10 cellular contexts compared by ENCODE assay signal in genomic region chr1:166133276-166133841, GRCh38. TPM values are rescaled to one million over a fixed set of nuclear protein-coding genes. Genes with fewer than 3 reads are reported as not detected.
DNase-seq lines count a peak whose midpoint lies in the region; TF ChIP-seq lines count a peak whose summit lies in the region.
"Had no signal": no experiment of that assay in that cellular context is flagged by ENCODE, and none has a peak within 500 bp of the region (broad histone marks: within the 10 kb centered on the region; RNA-seq: fewer than 3 reads in every experiment).

No MANE protein-coding gene starts in this region.

- H3K9me3 Mint-ChIP-seq in mesothelial cell of epicardium = no peaks in the 10 kb centered on the region

- TF ChIP-seq CTCF in GM10248 (IDR thresholded peaks at IDR 0.05; ENCODE audit: control extremely low read depth, extremely low read depth, low read depth, missing control alignments) = peak; percentile 13
- TF ChIP-seq CTCF in astrocyte of the spinal cord (IDR thresholded peaks at IDR 0.05; ENCODE audit: low read depth, low read length) = peak; percentile 41
- TF ChIP-seq CTCF in mesothelial cell of epicardium (IDR thresholded peaks at IDR 0.05; ENCODE audit: unreplicated experiment) = peak; percentile 56

- no peaks in the 10 kb centered on the region for H3K36me3 Mint-ChIP-seq in mesothelial cell of epicardium

- H3K27me3 Mint-ChIP-seq in mesothelial cell of epicardium (ENCODE audit: low read depth) = peaks cover 29% of the 10 kb centered on the region

- POLR2A ChIA-PET in GM10248 (lab: Yijun Ruan, JAX) = no interaction called here

- CTCF ChIA-PET in GM10248 (lab: Yijun Ruan, JAX) = interaction anchor here (0.9 to 1.9 kb wide), 7 partner anchors 8 to 345 kb away, joined by 3 to 6 read pairs (median 4); no protein-coding TSS in a partner anchor

- no peak overlapping the region for H3K4me3 Mint-ChIP-seq in mesothelial cell of epicardium

- in situ Hi-C loops in KBM-7 (cut with MboI; ENCODE audit: low pct_unique_long_range_greater_than_20kb, low sequenced_read_pairs) = no loop called here
- in situ Hi-C loops in astrocyte of the spinal cord (cut with HindIII; ENCODE audit: low sequenced_read_pairs) = no loop called here

- peak; percentile 22 for DNase-seq in GM10248 (ENCODE audit: extremely low spot score)
- DNase-seq in KBM-7 = peak; percentile 39
- peak; percentile 4 for DNase-seq in astrocyte of the spinal cord (ENCODE audit: low read depth, low spot score)
- no peak for DNase-seq in mesothelial cell of epicardium (ENCODE audit: low spot score in 2 of 2, unreplicated experiment in 2 of 2)
- DNase-seq in DMS153 (lab: John Stamatoyannopoulos, UW) = no peak
- no peak for DNase-seq in NCI-H146 treated with DMSO at 0.1 percent for 48 hours (lab: John Stamatoyannopoulos, UW; ENCODE audit: unreplicated experiment)
- no peak for DNase-seq in NCI-H446 (lab: John Stamatoyannopoulos, UW)
- DNase-seq: activated CD4-positive, alpha-beta T cell treated with anti-CD3 and anti-CD28 coated beads for 1 hour; cerebellar nuclear complex; NCI-H2171 treated with DMSO at 0.1 percent for 48 hours had no signal

- H3K4me3 ChIP-seq in astrocyte of the spinal cord (ENCODE audit: low read depth, low read length) = no peak overlapping the region

- no peaks in the 10 kb centered on the region for H3K4me1 Mint-ChIP-seq in mesothelial cell of epicardium

- no peak overlapping the region for H3K27ac Mint-ChIP-seq in mesothelial cell of epicardium

RNA-seq across cellular contexts. Expression of gene FAM78B, which starts 33.4 kb away (rescaled TPM):
- 0.07 to 0.16 TPM in 2 of 3 replicates, not detected in the other for total RNA-seq in mesothelial cell of epicardium

Comparison
In these comparisons a context has a peak if more than half of its experiments do, and no peak if none do; other contexts are left out.
1. DNase-seq: peak in GM10248 (single experiment), KBM-7 (single experiment) and astrocyte of the spinal cord (single experiment); none in mesothelial cell of epicardium (0 of 2), DMS153 (single experiment), NCI-H146 treated with DMSO at 0.1 percent for 48 hours (single experiment) and NCI-H446 (0 of 2).
2. Peak in every context shown above with its lines, with median percentiles within 50 percentile points of each other: CTCF ChIP-seq.